ENCODE assay signal across 28 cellular contexts in the genomic region with DNA sequence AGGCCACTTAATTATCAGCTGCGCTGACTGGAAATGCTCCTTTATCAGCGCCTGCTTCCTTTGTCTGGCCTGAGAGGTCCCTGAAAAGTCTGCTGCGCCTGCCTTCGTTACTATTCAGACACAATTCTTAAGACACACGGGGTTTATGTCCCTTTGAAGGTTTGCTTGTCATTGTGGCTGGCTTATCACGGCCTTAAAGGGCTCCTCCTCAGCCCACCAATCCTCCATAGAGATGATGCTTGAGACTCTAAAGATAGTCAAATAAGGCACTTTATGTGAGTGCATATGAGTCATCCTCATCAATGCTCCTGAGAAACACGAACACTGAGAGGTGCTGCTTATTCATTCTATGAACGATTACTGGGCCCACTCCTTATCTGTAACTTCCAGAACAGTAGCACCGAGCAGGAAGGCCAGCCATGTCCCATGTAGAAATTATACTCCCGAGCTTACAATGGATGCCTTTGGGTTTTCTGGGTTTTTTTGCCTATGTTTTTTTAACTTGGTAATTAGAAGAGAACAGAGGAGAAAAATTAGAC.
DNase-seq lines count a peak whose midpoint lies in the region; ATAC-seq, FAIRE-seq and TF ChIP-seq lines count a peak whose summit lies in the region.
"Had no signal": no experiment of that assay in that cellular context is flagged by ENCODE, and none has a peak within 500 bp of the region (broad histone marks: within the 10 kb centered on the region; RNA-seq: fewer than 3 reads in every experiment).

No MANE protein-coding gene starts in this region.

- H3K36me3 ChIP-seq in bronchial epithelial cell (ENCODE audit: control insufficient read depth, insufficient read depth, low read length) (no peaks in the 10 kb centered on the region), neural progenitor cell (no peaks in the 10 kb centered on the region), tibial nerve (no peaks in the 10 kb centered on the region)

- H3K9me3 ChIP-seq in neural progenitor cell (ENCODE audit: low read depth) (no peaks in the 10 kb centered on the region), tibial nerve (no peaks in the 10 kb centered on the region)

- 56 to 58% methylated on average over 10 of the region's 10 CpGs for WGBS in tibial nerve, 2 donors

- no peak for TF ChIP-seq EP300 in tibial nerve (IDR thresholded peaks at IDR 0.05)

- H3K27me3 ChIP-seq in bronchial epithelial cell (ENCODE audit: control insufficient read depth, insufficient read depth, low read length) = no peaks in the 10 kb centered on the region
- no peaks in the 10 kb centered on the region for H3K27me3 ChIP-seq in neural progenitor cell
- H3K27me3 ChIP-seq in tibial nerve = no peaks in the 10 kb centered on the region

- no peak overlapping the region for H3K9ac ChIP-seq in neural progenitor cell

- no peak overlapping the region for H3K4me3 Mint-ChIP-seq in neural progenitor cell
- H3K4me3 Mint-ChIP-seq: activated CD8-positive, alpha-beta T cell treated with anti-CD3 and anti-CD28 coated beads for 36 hours; CD8-positive, alpha-beta T cell; H9; T-helper 2 cell treated with Interferon-gamma antibody and Interleukin-4, amounts not matched to agents 5 μg/mL and 100 μg/mL, for 36 hours; type B pancreatic cell; WTC11 had no signal

- H2AFZ ChIP-seq in neural progenitor cell (replicated peaks) = no peak overlapping the region

- H3K4me3 ChIP-seq in bronchial epithelial cell (ENCODE audit: low read depth, low read length) = no peak overlapping the region
- no peak overlapping the region for H3K4me3 ChIP-seq in neural progenitor cell
- no peak overlapping the region for H3K4me3 ChIP-seq in tibial nerve
- H3K4me3 ChIP-seq: lung had no signal

- peaks cover 6% of the 10 kb centered on the region for H3F3A ChIP-seq in neural progenitor cell (ENCODE audit: low read depth)

- TF ChIP-seq CTCF in bronchial epithelial cell (IDR thresholded peaks at IDR 0.05; ENCODE audit: insufficient read depth, low read length, severe bottlenecking) (no peak), neural progenitor cell (IDR thresholded peaks at IDR 0.05) (no peak), tibial nerve (IDR thresholded peaks at IDR 0.05) (no peak)

- H3K27ac Mint-ChIP-seq in neural progenitor cell = peak overlapping the region; percentile 27
- H3K27ac Mint-ChIP-seq: activated CD8-positive, alpha-beta T cell treated with anti-CD3 and anti-CD28 coated beads for 36 hours; CD8-positive, alpha-beta T cell; progenitor cell of endocrine pancreas; T-helper 2 cell treated with Interferon-gamma antibody and Interleukin-4, amounts not matched to agents 5 μg/mL and 100 μg/mL, for 36 hours; type B pancreatic cell; WTC11 had no signal

- no peaks in the 10 kb centered on the region for H3K36me3 Mint-ChIP-seq in neural progenitor cell
- H3K36me3 Mint-ChIP-seq: CD8-positive, alpha-beta T cell; type B pancreatic cell had no signal

- peaks cover under 1% of the 10 kb centered on the region for H3K9me3 Mint-ChIP-seq in neural progenitor cell
- H3K9me3 Mint-ChIP-seq: CD8-positive, alpha-beta T cell; type B pancreatic cell had no signal

- ATAC-seq in HG02884 (IDR thresholded peaks at IDR 0.05; ENCODE audit: unreplicated experiment) = no peak
- ATAC-seq: activated CD8-positive, alpha-beta T cell treated with anti-CD3 and anti-CD28 coated beads for 36 hours; CD8-positive, alpha-beta T cell; WTC11 had no signal

- H4K20me1 ChIP-seq in neural progenitor cell (ENCODE audit: low read depth) = no peaks in the 10 kb centered on the region

- peaks cover 35% of the 10 kb centered on the region for H3K4me1 ChIP-seq in neural progenitor cell
- H3K4me1 ChIP-seq in tibial nerve = no peaks in the 10 kb centered on the region

- peak overlapping the region; percentile 29 for H3K4me2 ChIP-seq in neural progenitor cell

- H3K27me3 Mint-ChIP-seq in neural progenitor cell (ENCODE audit: insufficient read depth, low read depth) = peaks cover 2% of the 10 kb centered on the region
- H3K27me3 Mint-ChIP-seq: activated CD8-positive, alpha-beta T cell treated with anti-CD3 and anti-CD28 coated beads for 36 hours; progenitor cell of endocrine pancreas; type B pancreatic cell had no signal

- DNase-seq in NCI-H748 (lab: John Stamatoyannopoulos, UW; ENCODE audit: unreplicated experiment) (peak; percentile 24), NCI-H748 treated with DMSO at 0.1 percent for 48 hours (lab: John Stamatoyannopoulos, UW) (no peak), OCI-M1 (lab: John Stamatoyannopoulos, UW) (peak; percentile 98), bronchial epithelial cell (ENCODE audit: low read depth) (peak; percentile 2), neural progenitor cell (ENCODE audit: low spot score) (peak; percentile 87), tibial nerve (ENCODE audit: low spot score in 2 of 2) (no peak), G401 (ENCODE audit: low spot score) (no peak)
- DNase-seq: activated CD8-positive, alpha-beta T cell treated with anti-CD3 and anti-CD28 coated beads for 36 hours; activated naive CD4-positive, alpha-beta T cell treated with Interleukin-2 at 50 U/mL for 16 hours; activated T-cell treated with anti-CD3 and anti-CD28 coated beads for 4 hours; AML-193; amniotic stem cell; CD8-positive, alpha-beta T cell; cortex of kidney; DMS79; H9; kidney glomerular epithelial cell; NCI-H1092 treated with DMSO at 0.1 percent for 48 hours; NCI-H2029; NCI-H226; NCI-H82; stimulated activated CD8-positive, alpha-beta memory T cell treated with anti-CD3 and anti-CD28 coated beads, Interleukin-4, amount 100 ng/mL, for 48 hours had no signal

- in situ Hi-C loops in G401 (cut with HindIII; ENCODE audit: low sequenced_read_pairs) = no loop called here

- TF ChIP-seq POLR2A in tibial nerve (IDR thresholded peaks at IDR 0.05) = no peak

- no peaks in the 10 kb centered on the region for H3K79me2 ChIP-seq in neural progenitor cell (ENCODE audit: low read depth)

- H3K27ac ChIP-seq in neural progenitor cell (no peak overlapping the region), tibial nerve (no peak overlapping the region)

- H3K4me1 Mint-ChIP-seq in neural progenitor cell = peaks cover 23% of the 10 kb centered on the region
- H3K4me1 Mint-ChIP-seq: WTC11 had no signal

- no peak for FAIRE-seq in bronchial epithelial cell (lab: Jason Lieb, UNC)

Comparison
In these comparisons a context has a peak if more than half of its experiments do, and no peak if none do; other contexts are left out.
1. DNase-seq: peak in NCI-H748 (single experiment), OCI-M1 (single experiment), bronchial epithelial cell (single experiment) and neural progenitor cell (single experiment); none in NCI-H748 treated with DMSO at 0.1 percent for 48 hours (single experiment), tibial nerve (0 of 2) and G401 (single experiment).